ENCODE assay signal across 8 cellular contexts in genomic region chr11:67468835-67469811, GRCh38. TPM values are rescaled to one million over a fixed set of nuclear protein-coding genes. Genes with fewer than 3 reads are reported as not detected.
DNase-seq lines count a peak whose midpoint lies in the region; ATAC-seq, FAIRE-seq and TF ChIP-seq lines count a peak whose summit lies in the region.

Gene TMEM134 (minus strand): TSS chr11:67469251. CDS start chr11:67469192, 59 bp downstream.

- peak within 1 kb of the TSS; percentile 63 for H3K27ac ChIP-seq in keratinocyte (ENCODE audit: control insufficient read depth, insufficient read depth, low read length)

- peak within 1 kb of the TSS; percentile 79 for H3K4me3 ChIP-seq in AG04449 (ENCODE audit: low read depth, low read length)
- H3K4me3 ChIP-seq in keratinocyte (ENCODE audit: control insufficient read depth in 2 of 3, extremely low read depth in 1 of 3, insufficient read depth in 2 of 3, low read depth in 1 of 3, low read length in 3 of 3), result peak within 1 kb of the TSS; percentile 63 to 74 (median 74)

- peak within 1 kb of the TSS; percentile 17 for H2AFZ ChIP-seq in keratinocyte (ENCODE audit: control insufficient read depth, low read length)

- H3K9me3 ChIP-seq in keratinocyte (ENCODE audit: control insufficient read depth, low read depth, low read length), result no peaks in the 10 kb centered on the region

- CTCF ChIA-PET in AG04449 (lab: Yijun Ruan, JAX), result interaction anchor here (0.6 to 2.8 kb wide), 10 partner anchors 14 to 161 kb away, joined by 3 to 18 read pairs (median 4); partner anchors contain the start of genes AIP, NUDT8, PPP1CA and RPS6KB2

- POLR2A ChIA-PET in AG04449 (lab: Yijun Ruan, JAX), result interaction anchor here (1.0 to 3.1 kb wide), 4 partner anchors 10 to 123 kb away, joined by 3 to 12 read pairs (median 6); partner anchors contain the start of genes PPP1CA and PTPRCAP

- peak; percentile 19 for DNase-seq in AG04449 (ENCODE audit: low read depth, low spot score)
- peak; percentile 75 for DNase-seq in NCI-H226
- peak; percentile 93 for DNase-seq in activated CD4-positive, CD25-positive, alpha-beta regulatory T cell treated with anti-CD3 and anti-CD28 coated beads, Interleukin-2, amount 50 U/mL, for 72 hours
- peak; percentile 92 for DNase-seq in cerebellar cortex (ENCODE audit: low spot score)
- DNase-seq in keratinocyte (ENCODE audit: low read depth, low spot score), result no peak
- peak; percentile 89 to 93 (median 90) for DNase-seq in stimulated activated CD4-positive, alpha-beta T cell treated with anti-CD3 and anti-CD28 coated beads, Interleukin-12 subunit alpha, Interleukin-12 subunit beta, amount 100 ng/mL, for 48 hours (ENCODE audit: low read depth in 2 of 3, low spot score in 1 of 3)

- ATAC-seq in GM18867 (IDR thresholded peaks at IDR 0.05; ENCODE audit: unreplicated experiment), result peak; percentile 66
- ATAC-seq in HG03135 (IDR thresholded peaks at IDR 0.05; ENCODE audit: unreplicated experiment), result peak; percentile 65

- dilution Hi-C loops in keratinocyte (cut with MboI; ENCODE audit: extremely low pct_ligation_motif_present, low sequenced_read_pairs), result no loop called here

- H3K9me1 ChIP-seq in keratinocyte (ENCODE audit: control insufficient read depth, extremely low read depth, insufficient read depth, low read length), result no peaks in the 10 kb centered on the region

- H3K27me3 ChIP-seq in keratinocyte (ENCODE audit: control insufficient read depth, extremely low read depth, insufficient read depth, low read length), result no peaks in the 10 kb centered on the region

- no peaks in the 10 kb centered on the region for H3K79me2 ChIP-seq in keratinocyte (ENCODE audit: control insufficient read depth, insufficient read depth, low read length)

- no peak for FAIRE-seq in keratinocyte (lab: Jason Lieb, UNC)

- no peaks in the 10 kb centered on the region for H4K20me1 ChIP-seq in keratinocyte (ENCODE audit: control insufficient read depth, extremely low read depth, insufficient read depth, low read length)

- TF ChIP-seq CTCF in AG04449 (IDR thresholded peaks at IDR 0.05; ENCODE audit: insufficient read depth, low read length, missing control alignments), result peak; percentile 71
- peak in 2 of 3 experiments; percentile 57 to 73 for TF ChIP-seq CTCF in keratinocyte (optimal IDR thresholded peaks at IDR 0.05 in 1 of 3, IDR thresholded peaks at IDR 0.05 in 1 of 3, conservative IDR thresholded peaks at IDR 0.05 in 1 of 3; ENCODE audit: extremely low read depth in 1 of 3, insufficient read depth in 2 of 3, low read length in 3 of 3)

- peaks cover 0 to 5% of the 10 kb centered on the region in 2 experiments for H3K36me3 ChIP-seq in keratinocyte (ENCODE audit: control insufficient read depth in 2 of 2, extremely low read depth in 1 of 2, insufficient read depth in 2 of 2, low read length in 2 of 2)

- peaks cover 16% of the 10 kb centered on the region for H3K4me1 ChIP-seq in keratinocyte (ENCODE audit: control insufficient read depth, extremely low read depth, insufficient read depth, low read length)

- H3K9ac ChIP-seq in keratinocyte (ENCODE audit: control insufficient read depth, extremely low read depth, insufficient read depth, low read length), result peak within 1 kb of the TSS; percentile 68

- H3K4me2 ChIP-seq in keratinocyte (ENCODE audit: control insufficient read depth, extremely low read depth, insufficient read depth, low read depth, low read length), result peak within 1 kb of the TSS; percentile 82

RNA-seq across cellular contexts. Expression of gene TMEM134, which starts in this region (rescaled TPM):
- 24.7 to 71.1 TPM (median 40.4 TPM) in 3 replicates for polyA plus RNA-seq in keratinocyte
- polyA plus RNA-seq in keratinocyte (2011; ENCODE audit: low read depth), result 10.7 TPM
- polyA plus RNA-seq in keratinocyte (2011; cell fraction: cytosol; rRNA removed), result 27.0 and 78.9 TPM in 2 replicates
- polyA plus RNA-seq in keratinocyte (2011; cell fraction: nucleus; rRNA removed), result 37.4 and 52.6 TPM in 2 replicates
- polyA plus RNA-seq in keratinocyte (2012; ENCODE audit: low replicate concordance), result 42.7 and 77.6 TPM in 2 replicates
- polyA minus RNA-seq in keratinocyte, result 7.9 to 18.5 TPM (median 12.6 TPM) in 3 replicates
- 43.0 TPM for polyA minus RNA-seq in keratinocyte (2011; cell fraction: cytosol; rRNA and poly(A)+ RNA removed)
- 6.6 and 11.0 TPM in 2 replicates for polyA minus RNA-seq in keratinocyte (2011; cell fraction: nucleus; rRNA and poly(A)+ RNA removed)
